ENCODE assay signal across 15 cellular contexts in the genomic region with DNA sequence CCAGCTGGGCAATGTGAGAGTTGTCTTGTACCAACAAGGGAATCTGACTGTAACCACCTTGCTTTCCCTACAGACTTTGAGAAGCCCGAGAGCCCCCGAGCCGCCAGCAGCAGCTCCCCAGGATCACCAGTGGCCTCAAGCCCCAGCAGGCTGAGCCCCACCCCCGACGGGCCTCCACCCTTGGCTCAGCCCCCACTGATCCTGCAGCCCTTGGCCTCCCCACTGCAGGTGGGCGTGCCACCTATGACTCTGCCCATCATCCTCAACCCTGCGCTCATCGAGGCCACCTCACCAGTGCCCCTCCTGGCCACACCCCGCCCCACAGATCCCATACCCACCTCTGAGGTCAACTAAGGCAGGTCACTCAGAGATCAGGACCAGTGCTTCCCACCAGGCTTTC. TPM values are rescaled to one million over a fixed set of nuclear protein-coding genes. Genes with fewer than 3 reads are reported as not detected.
A peak's percentile ranks its signal among the peaks of the same experiment; 100 is the strongest.
DNase-seq lines count a peak whose midpoint lies in the region; ATAC-seq, FAIRE-seq and TF ChIP-seq lines count a peak whose summit lies in the region.
"Had no signal": no experiment of that assay in that cellular context is flagged by ENCODE, and none has a peak within 500 bp of the region (broad histone marks: within the 10 kb centered on the region; RNA-seq: fewer than 3 reads in every experiment).

No MANE protein-coding gene starts in this region.

- FAIRE-seq in astrocyte (lab: Jason Lieb, UNC), result no peak

- no peaks in the 10 kb centered on the region for H3K79me1 ChIP-seq in neuronal stem cell (ENCODE audit: low read depth, low read length)

- H3K18ac ChIP-seq in neuronal stem cell (ENCODE audit: low read length), result peak overlapping the region; percentile 28

- no peak overlapping the region for H2BK12ac ChIP-seq in neuronal stem cell (ENCODE audit: low read length)

- H2BK5ac ChIP-seq in neuronal stem cell (ENCODE audit: low read length), result no peak overlapping the region

- H3K27me3 ChIP-seq in astrocyte (ENCODE audit: insufficient read depth, low read length), result no peaks in the 10 kb centered on the region
- H3K27me3 ChIP-seq in neuronal stem cell (ENCODE audit: control insufficient read depth in 3 of 3, insufficient read depth in 3 of 3, low read depth in 1 of 3, low read length in 3 of 3), result peaks cover 0 to under 1% (median 0%) of the 10 kb centered on the region in 3 experiments

- no peak overlapping the region for H3K23ac ChIP-seq in neuronal stem cell (ENCODE audit: low read depth, low read length, poor library complexity)

- no peaks in the 10 kb centered on the region for H3K4me1 Mint-ChIP-seq in activated CD8-positive, alpha-beta memory T cell treated with anti-CD3 and anti-CD28 coated beads, Interleukin-2, amount 10 ng/mL, durations not matched to agents 7 days and 5 days
- H3K4me1 Mint-ChIP-seq in astrocyte (ENCODE audit: low read depth, unreplicated experiment), result peaks cover 2% of the 10 kb centered on the region
- H3K4me1 Mint-ChIP-seq: CD8-positive, alpha-beta memory T cell had no signal

- no peak for DNase-seq in activated CD8-positive, alpha-beta memory T cell treated with anti-CD3 and anti-CD28 coated beads, Interleukin-2, amount 10 ng/mL, durations not matched to agents 7 days and 5 days
- no peak for DNase-seq in activated CD8-positive, alpha-beta memory T cell treated with anti-CD3 and anti-CD28 coated beads, Interleukin-2, amount 50 U/mL, for 4 hours
- DNase-seq in astrocyte (ENCODE audit: low read depth) (no peak), neuronal stem cell (ENCODE audit: low spot score) (no peak), GM03348 (ENCODE audit: low spot score) (no peak), KBM-7 (no peak)
- DNase-seq: Caco-2; CD8-positive, alpha-beta memory T cell; DND-41; GDM1; H7 had no signal

- H3K9me3 ChIP-seq in astrocyte (ENCODE audit: insufficient read depth, low read depth, low read length) (no peaks in the 10 kb centered on the region), neuronal stem cell (replicated peaks in 1 of 2; ENCODE audit: control insufficient read depth in 2 of 2, insufficient read depth in 1 of 2, low read depth in 1 of 2, low read length in 2 of 2) (no peaks in the 10 kb centered on the region)
- H3K9me3 ChIP-seq: Caco-2 had no signal

- H2BK15ac ChIP-seq in neuronal stem cell (ENCODE audit: low read length), result no peak overlapping the region

- CTCF ChIA-PET in activated CD8-positive, alpha-beta memory T cell treated with anti-CD3 and anti-CD28 coated beads, Interleukin-2, amount 10 ng/mL, durations not matched to agents 7 days and 5 days (lab: Charles Lee), result interaction anchor here (0.7 to 2.3 kb wide), 4 partner anchors 12 to 202 kb away, joined by 3 to 7 read pairs (median 4); no protein-coding TSS in a partner anchor

- in situ Hi-C loops in KBM-7 (cut with MboI; ENCODE audit: low pct_unique_long_range_greater_than_20kb, low sequenced_read_pairs), result no loop called here

- no peak overlapping the region for H2BK120ac ChIP-seq in neuronal stem cell (ENCODE audit: low read depth, low read length)

- H3K36me3 ChIP-seq in astrocyte (ENCODE audit: insufficient read depth, low read length) (peaks cover 25% of the 10 kb centered on the region), neuronal stem cell (replicated peaks in 1 of 2; ENCODE audit: control insufficient read depth in 2 of 2, insufficient read depth in 2 of 2, low read length in 2 of 2) (peaks cover 30 to 52% of the 10 kb centered on the region in 2 donors)

- no peak overlapping the region for H3K4ac ChIP-seq in neuronal stem cell (ENCODE audit: low read length)

- H4K8ac ChIP-seq in neuronal stem cell (ENCODE audit: low read depth, low read length), result no peak overlapping the region

- TF ChIP-seq CTCF in astrocyte (IDR thresholded peaks at IDR 0.05; ENCODE audit: insufficient read depth, low read depth, low read length), result no peak

- no peak overlapping the region for H3K4me3 ChIP-seq in astrocyte (ENCODE audit: insufficient read depth, low read depth, low read length)
- no peak overlapping the region for H3K4me3 ChIP-seq in neuronal stem cell (ENCODE audit: low read length in 2 of 2)

- H2AFZ ChIP-seq in astrocyte (ENCODE audit: low read depth, low read length), result no peak overlapping the region
- H2AFZ ChIP-seq in neuronal stem cell (ENCODE audit: low read length), result no peak overlapping the region

- H3K27me3 Mint-ChIP-seq in activated CD8-positive, alpha-beta memory T cell treated with anti-CD3 and anti-CD28 coated beads, Interleukin-2, amount 10 ng/mL, durations not matched to agents 7 days and 5 days, result no peaks in the 10 kb centered on the region
- H3K27me3 Mint-ChIP-seq in astrocyte (ENCODE audit: low read depth, unreplicated experiment), result no peaks in the 10 kb centered on the region
- H3K27me3 Mint-ChIP-seq: CD8-positive, alpha-beta memory T cell; IgD-negative memory B cell had no signal

- no peaks in the 10 kb centered on the region for H3K4me1 ChIP-seq in astrocyte (ENCODE audit: insufficient read depth, low read length)
- no peaks in the 10 kb centered on the region for H3K4me1 ChIP-seq in neuronal stem cell (ENCODE audit: control insufficient read depth in 2 of 2, insufficient read depth in 1 of 2, low read depth in 1 of 2, low read length in 2 of 2)
- H3K4me1 ChIP-seq: Caco-2 had no signal

- no peaks in the 10 kb centered on the region for H3K79me2 ChIP-seq in astrocyte (ENCODE audit: insufficient read depth, low read length)

- H3K14ac ChIP-seq in neuronal stem cell (ENCODE audit: low read length), result no peak overlapping the region

- H3K9ac ChIP-seq in astrocyte (ENCODE audit: low read length) (no peak overlapping the region), neuronal stem cell (ENCODE audit: low read depth, low read length, poor library complexity) (no peak overlapping the region)

- WGBS in neuronal stem cell (ENCODE audit: extremely low coverage in 2 of 2, insufficient read length in 2 of 2, insufficient replicate concordance in 1 of 2), 2 donors, result no CpG with 5 or more reads among the region's 9 CpGs

- H3K36me3 Mint-ChIP-seq in activated CD8-positive, alpha-beta memory T cell treated with anti-CD3 and anti-CD28 coated beads, Interleukin-2, amount 10 ng/mL, durations not matched to agents 7 days and 5 days, result peaks cover 11% of the 10 kb centered on the region
- H3K36me3 Mint-ChIP-seq in astrocyte (ENCODE audit: low read depth, unreplicated experiment), result peaks cover 20% of the 10 kb centered on the region

- H3K9me3 Mint-ChIP-seq in activated CD8-positive, alpha-beta memory T cell treated with anti-CD3 and anti-CD28 coated beads, Interleukin-2, amount 10 ng/mL, durations not matched to agents 7 days and 5 days (ENCODE audit: low read depth), result no peaks in the 10 kb centered on the region
- H3K9me3 Mint-ChIP-seq in astrocyte (ENCODE audit: unreplicated experiment), result no peaks in the 10 kb centered on the region
- H3K9me3 Mint-ChIP-seq: CD14-positive monocyte; CD8-positive, alpha-beta memory T cell; IgD-negative memory B cell had no signal

- H2AK5ac ChIP-seq in neuronal stem cell (ENCODE audit: low read depth, low read length), result no peak overlapping the region

- H4K91ac ChIP-seq in neuronal stem cell (ENCODE audit: low read depth, low read length, poor library complexity), result no peak overlapping the region

- H3K27ac ChIP-seq in astrocyte (ENCODE audit: low read depth, low read length) (no peak overlapping the region), neuronal stem cell (replicated peaks; ENCODE audit: low read length) (no peak overlapping the region)
- H3K27ac ChIP-seq: 22Rv1 had no signal

- no peak for ATAC-seq in activated CD8-positive, alpha-beta memory T cell treated with anti-CD3 and anti-CD28 coated beads, Interleukin-2, amount 10 ng/mL, durations not matched to agents 7 days and 5 days
- no peak for ATAC-seq in HG03196 (IDR thresholded peaks at IDR 0.05; ENCODE audit: unreplicated experiment)

- H3K4me2 ChIP-seq in astrocyte (ENCODE audit: low read length) (no peak overlapping the region), neuronal stem cell (ENCODE audit: insufficient read depth, low read length, poor library complexity, severe bottlenecking) (no peak overlapping the region)

- H3K4me3 Mint-ChIP-seq in activated CD8-positive, alpha-beta memory T cell treated with anti-CD3 and anti-CD28 coated beads, Interleukin-2, amount 10 ng/mL, durations not matched to agents 7 days and 5 days, result no peak overlapping the region
- H3K4me3 Mint-ChIP-seq in astrocyte (ENCODE audit: unreplicated experiment), result no peak overlapping the region
- H3K4me3 Mint-ChIP-seq: CD14-positive monocyte had no signal

- peaks cover 30% of the 10 kb centered on the region for H4K20me1 ChIP-seq in astrocyte (ENCODE audit: insufficient read depth, low read length)

- H3K27ac Mint-ChIP-seq in activated CD8-positive, alpha-beta memory T cell treated with anti-CD3 and anti-CD28 coated beads, Interleukin-2, amount 10 ng/mL, durations not matched to agents 7 days and 5 days, result peak overlapping the region; percentile 42
- peak overlapping the region; percentile 77 for H3K27ac Mint-ChIP-seq in astrocyte (ENCODE audit: unreplicated experiment)
- H3K27ac Mint-ChIP-seq: CD14-positive monocyte, IgD-negative memory B cell had no signal

RNA-seq across cellular contexts. Expression of a gene that starts 13.5 kb away (rescaled TPM):
- total RNA-seq in activated CD8-positive, alpha-beta memory T cell treated with anti-CD3 and anti-CD28 coated beads, Interleukin-2, amount 10 ng/mL, durations not matched to agents 7 days and 5 days, result 100 to 1,000 TPM in 1 of 2 experiments, 10 to 100 TPM in 1; 78.1 to 199 TPM
- total RNA-seq in astrocyte, result 35.7 and 39.9 TPM in 2 replicates
- polyA plus RNA-seq in neuronal stem cell (2013, experiment 1 of 2), result 7.6 TPM
- 8.2 TPM for polyA plus RNA-seq in neuronal stem cell (2013, experiment 2 of 2)

RNA-seq across cellular contexts. Expression of a gene that starts 36.6 kb away (rescaled TPM):
- total RNA-seq in activated CD8-positive, alpha-beta memory T cell treated with anti-CD3 and anti-CD28 coated beads, Interleukin-2, amount 10 ng/mL, durations not matched to agents 7 days and 5 days, result 1 to 10 TPM; 2.8 to 2.9 TPM
- total RNA-seq in astrocyte, result 8.8 and 11.7 TPM in 2 replicates
- 2.4 TPM for polyA plus RNA-seq in neuronal stem cell (2013, experiment 1 of 2)
- polyA plus RNA-seq in neuronal stem cell (2013, experiment 2 of 2), result 1.9 TPM

RNA-seq across cellular contexts. Expression of a gene that starts 38.7 kb away (rescaled TPM):
- 10 to 100 TPM; 13.5 to 15.2 TPM for total RNA-seq in activated CD8-positive, alpha-beta memory T cell treated with anti-CD3 and anti-CD28 coated beads, Interleukin-2, amount 10 ng/mL, durations not matched to agents 7 days and 5 days
- total RNA-seq in astrocyte, result 8.6 and 11.0 TPM in 2 replicates
- 4.7 TPM for polyA plus RNA-seq in neuronal stem cell (2013, experiment 1 of 2)
- polyA plus RNA-seq in neuronal stem cell (2013, experiment 2 of 2), result 4.8 TPM

RNA-seq across cellular contexts. Expression of a gene that starts 50.4 kb away (rescaled TPM):
- 10 to 100 TPM; 73.5 to 78.2 TPM for total RNA-seq in activated CD8-positive, alpha-beta memory T cell treated with anti-CD3 and anti-CD28 coated beads, Interleukin-2, amount 10 ng/mL, durations not matched to agents 7 days and 5 days
- total RNA-seq in astrocyte, result 46.9 and 49.1 TPM in 2 replicates
- 114 TPM for polyA plus RNA-seq in neuronal stem cell (2013, experiment 1 of 2)
- 113 TPM for polyA plus RNA-seq in neuronal stem cell (2013, experiment 2 of 2)
